10 cellular contexts compared by ENCODE assay signal in genomic region chr13:52738719-52739467, GRCh38. TPM values are rescaled to one million over a fixed set of nuclear protein-coding genes. Genes with fewer than 3 reads are reported as not detected.
DNase-seq lines count a peak whose midpoint lies in the region; ATAC-seq, FAIRE-seq and TF ChIP-seq lines count a peak whose summit lies in the region.
"Had no signal": no experiment of that assay in that cellular context is flagged by ENCODE, and none has a peak within 500 bp of the region (broad histone marks: within the 10 kb centered on the region; RNA-seq: fewer than 3 reads in every experiment).

No MANE protein-coding gene starts in this region.

- no TSS peak for BruUV-seq in IMR-90 (replicated peaks; lab: Mats Ljungman, UMichigan)

- intact Hi-C loops in IMR-90 (cut with micrococcal nuclease) = no loop called here
- intact Hi-C loops in dendritic cell treated with granulocyte-macrophage colony-stimulating factor and Interleukin-4, amounts not matched to agents 40 ng/mL and 50 ng/mL, for 4 days (cut with micrococcal nuclease) = loop anchor here (2.0 kb wide), 1 partner anchor 74 kb away; no protein-coding TSS in a partner anchor

- H3K4me3 ChIP-seq in IMR-90 (ENCODE audit: insufficient read depth, low read depth, low read length) (peak overlapping the region; percentile 23; the same call in 1 of the 2 replicates), muscle layer of colon (ENCODE audit: low read depth in 1 of 2, low read length in 2 of 2) (peak overlapping the region; percentile 29 to 38)

- peaks cover 46% of the 10 kb centered on the region for H3K27me3 Mint-ChIP-seq in dendritic cell treated with granulocyte-macrophage colony-stimulating factor and Interleukin-4, amounts not matched to agents 40 ng/mL and 50 ng/mL, for 4 days
- H3K27me3 Mint-ChIP-seq in type B pancreatic cell = peaks cover 73% of the 10 kb centered on the region

- TF ChIP-seq CTCF in IMR-90 (conservative IDR thresholded peaks at IDR 0.05; ENCODE audit: low read depth, low read length) (peak; percentile 39), type B pancreatic cell (conservative IDR thresholded peaks at IDR 0.05) (peak; percentile 81)

- H2BK120ac ChIP-seq in IMR-90 (ENCODE audit: low read depth, low read length) = no peak overlapping the region

- H3K9me3 ChIP-seq in IMR-90 (ENCODE audit: control insufficient read depth, insufficient read depth, low read length) = no peaks in the 10 kb centered on the region
- H3K9me3 ChIP-seq in muscle layer of colon (ENCODE audit: low read length) = no peaks in the 10 kb centered on the region
- H3K9me3 ChIP-seq: neutrophil had no signal

- H3K27me3 ChIP-seq in IMR-90 (ENCODE audit: control insufficient read depth, insufficient read depth, low read length) (peaks cover 28% of the 10 kb centered on the region), muscle layer of colon (ENCODE audit: control insufficient read depth in 1 of 2, insufficient read depth in 2 of 2, low read length in 2 of 2) (peaks cover 12 to 29% of the 10 kb centered on the region in 2 donors)

- H2AFZ ChIP-seq in IMR-90 (replicated peaks; ENCODE audit: low read length, poor library complexity) = peak overlapping the region; percentile 85

- H2BK5ac ChIP-seq in IMR-90 (ENCODE audit: low read depth, low read length, poor library complexity, severe bottlenecking) = no peak overlapping the region

- H3K9me3 Mint-ChIP-seq in dendritic cell treated with granulocyte-macrophage colony-stimulating factor and Interleukin-4, amounts not matched to agents 40 ng/mL and 50 ng/mL, for 4 days = no peaks in the 10 kb centered on the region
- H3K9me3 Mint-ChIP-seq in type B pancreatic cell = no peaks in the 10 kb centered on the region

- no peak for FAIRE-seq in HTR-8/SVneo (lab: Jason Lieb, UNC)

- H3K14ac ChIP-seq in IMR-90 (replicated peaks; ENCODE audit: low read depth, low read length) = no peak overlapping the region

- no peak overlapping the region for H3K4ac ChIP-seq in IMR-90 (ENCODE audit: low read depth, low read length)

- H3K18ac ChIP-seq in IMR-90 (ENCODE audit: low read depth, low read length) = no peak overlapping the region

- H2BK15ac ChIP-seq in IMR-90 (ENCODE audit: low read depth, low read length) = no peak overlapping the region

- no peaks in the 10 kb centered on the region for H3K9me1 ChIP-seq in IMR-90 (ENCODE audit: insufficient read depth, low read length)

- H2AK9ac ChIP-seq in IMR-90 (replicated peaks; ENCODE audit: low read depth, low read length, poor library complexity) = no peak overlapping the region

- H3K9ac ChIP-seq in IMR-90 (ENCODE audit: low read depth, low read length) = no peak overlapping the region
- H3K9ac ChIP-seq in muscle layer of colon (ENCODE audit: low read length) = no peak overlapping the region

- H3K56ac ChIP-seq in IMR-90 (ENCODE audit: extremely low read depth, insufficient read depth, low read length) = no peak overlapping the region

- TF ChIP-seq POLR2A in IMR-90 (IDR thresholded peaks at IDR 0.05; ENCODE audit: low read depth, low read length) = no peak

- no peak overlapping the region for H2BK20ac ChIP-seq in IMR-90 (ENCODE audit: low read depth, low read length)

- peaks cover 10% of the 10 kb centered on the region for H3K4me1 Mint-ChIP-seq in dendritic cell treated with granulocyte-macrophage colony-stimulating factor and Interleukin-4, amounts not matched to agents 40 ng/mL and 50 ng/mL, for 4 days (ENCODE audit: low read depth)
- H3K4me1 Mint-ChIP-seq in type B pancreatic cell (ENCODE audit: unreplicated experiment) = peaks cover 12% of the 10 kb centered on the region

- H4K20me1 ChIP-seq in IMR-90 (ENCODE audit: insufficient read depth, low read length) = no peaks in the 10 kb centered on the region

- WGBS in IMR-90 (ENCODE audit: extremely low coverage in 2 of 2, insufficient read length in 1 of 2), 2 experiments = 0% methylated on average over 13 of the region's 75 CpGs; no CpG with 5 or more reads in 1 of the 2 experiments

- H3K4me3 Mint-ChIP-seq in dendritic cell treated with granulocyte-macrophage colony-stimulating factor and Interleukin-4, amounts not matched to agents 40 ng/mL and 50 ng/mL, for 4 days = peak overlapping the region; percentile 53
- H3K4me3 Mint-ChIP-seq in type B pancreatic cell = peak overlapping the region; percentile 84

- H3K27ac Mint-ChIP-seq in dendritic cell treated with granulocyte-macrophage colony-stimulating factor and Interleukin-4, amounts not matched to agents 40 ng/mL and 50 ng/mL, for 4 days = no peak overlapping the region
- H3K27ac Mint-ChIP-seq in type B pancreatic cell = no peak overlapping the region

- peak; percentile 50 for ATAC-seq in GM18519 (IDR thresholded peaks at IDR 0.05; ENCODE audit: low FRiP score, unreplicated experiment)
- ATAC-seq in IMR-90 (ENCODE audit: low read depth) = peak; percentile 74
- ATAC-seq: Panc1 had no signal

- in situ Hi-C loops in IMR-90 (cut with MboI; ENCODE audit: low sequenced_read_pairs) = no loop called here

- H2AK5ac ChIP-seq in IMR-90 (ENCODE audit: low read depth, low read length) = no peak overlapping the region

- DNase-seq in IMR-90 (no peak), type B pancreatic cell (ENCODE audit: extremely low spot score, unreplicated experiment) (no peak), mesenteric fat pad (ENCODE audit: low spot score) (no peak), NCI-H226 (no peak), HTR-8/SVneo (ENCODE audit: insufficient read length, low spot score) (no peak)

- POLR2A ChIA-PET in IMR-90 (lab: Charles Lee; ENCODE audit: unreplicated experiment) = no interaction called here

- CTCF ChIA-PET in IMR-90 (lab: Yijun Ruan, JAX) = interaction anchor here (0.7 kb wide), 1 partner anchor 227 kb away, joined by 3 read pairs; no protein-coding TSS in a partner anchor

- H3K36me3 ChIP-seq in IMR-90 (ENCODE audit: control insufficient read depth, insufficient read depth, low read length) = no peaks in the 10 kb centered on the region
- no peaks in the 10 kb centered on the region for H3K36me3 ChIP-seq in muscle layer of colon (ENCODE audit: insufficient read depth, low read length)
- H3K36me3 ChIP-seq: neutrophil had no signal

- H3K23ac ChIP-seq in IMR-90 (ENCODE audit: low read depth, low read length) = peak overlapping the region; percentile 51; the same call in 1 of the 2 replicates

- no peaks in the 10 kb centered on the region for H3K79me1 ChIP-seq in IMR-90 (ENCODE audit: low read depth in 1 of 2, low read length in 2 of 2)

- H3K4me1 ChIP-seq in IMR-90 (ENCODE audit: control insufficient read depth, insufficient read depth, low read length) (no peaks in the 10 kb centered on the region; the same call in 1 of the 2 replicates), muscle layer of colon (ENCODE audit: insufficient read depth, low read length) (no peaks in the 10 kb centered on the region)

- no peak overlapping the region for H4K5ac ChIP-seq in IMR-90 (ENCODE audit: low read depth, low read length)

- dilution Hi-C loops in IMR-90 (cut with HindIII; ENCODE audit: low sequenced_read_pairs, unreplicated experiment) = no loop called here

- no peak overlapping the region for H3K27ac ChIP-seq in IMR-90 (ENCODE audit: insufficient read depth, low read length)
- no peak overlapping the region for H3K27ac ChIP-seq in muscle layer of colon (ENCODE audit: low read depth, low read length)
- H3K27ac ChIP-seq: neutrophil had no signal

- no peak for TF ChIP-seq RAD21 in IMR-90 (IDR thresholded peaks at IDR 0.05; ENCODE audit: low read length)

- peak overlapping the region; percentile 77 for H3K4me2 ChIP-seq in IMR-90 (ENCODE audit: low read depth, low read length)

- no peak overlapping the region for H4K8ac ChIP-seq in IMR-90 (ENCODE audit: low read depth in 2 of 2, low read length in 2 of 2)

- H3K36me3 Mint-ChIP-seq in dendritic cell treated with granulocyte-macrophage colony-stimulating factor and Interleukin-4, amounts not matched to agents 40 ng/mL and 50 ng/mL, for 4 days (ENCODE audit: low read depth) = no peaks in the 10 kb centered on the region
- no peaks in the 10 kb centered on the region for H3K36me3 Mint-ChIP-seq in type B pancreatic cell

- no peak overlapping the region for H4K91ac ChIP-seq in IMR-90 (ENCODE audit: insufficient read depth, low read depth, low read length)

TF ChIP-seq in IMR-90, 13 proteins besides CTCF, POLR2A, EP300 and RAD21 (continues in another document):
- TF ChIP-seq MAFK (IDR thresholded peaks at IDR 0.05; ENCODE audit: low read depth, low read length) (no peak), ELK1 (IDR thresholded peaks at IDR 0.05; ENCODE audit: borderline replicate concordance, low read depth, low read length) (no peak), CHD1 (IDR thresholded peaks at IDR 0.05; ENCODE audit: low read depth, low read length) (no peak), RCOR1 (IDR thresholded peaks at IDR 0.05; ENCODE audit: insufficient replicate concordance, low read length) (no peak), BHLHE40 (IDR thresholded peaks at IDR 0.05; ENCODE audit: low read depth, low read length) (no peak), MXI1 (IDR thresholded peaks at IDR 0.05; ENCODE audit: borderline replicate concordance, low read depth, low read length) (no peak), NFE2L2 (IDR thresholded peaks at IDR 0.05; ENCODE audit: low read depth, low read length) (no peak), MAZ (IDR thresholded peaks at IDR 0.05; ENCODE audit: borderline replicate concordance, low read depth, low read length) (no peak), FOS (IDR thresholded peaks at IDR 0.05; ENCODE audit: low read depth, low read length) (no peak), CEBPB (IDR thresholded peaks at IDR 0.05; ENCODE audit: low read depth, low read length) (no peak)

RNA-seq across cellular contexts. Expression of gene CNMD, which starts 0.7 kb away (rescaled TPM):
- not detected in 2 replicates for total RNA-seq in IMR-90 (2012; rRNA removed)
- polyA plus RNA-seq in IMR-90 (2012; rRNA removed) = not detected in 2 replicates
- not detected in 2 replicates for polyA plus RNA-seq in IMR-90 (2012; cell fraction: cytosol; rRNA removed)
- not detected in 2 replicates for polyA plus RNA-seq in IMR-90 (2012; cell fraction: nucleus; rRNA removed; ENCODE audit: low replicate concordance)
- 0.26 and 0.75 TPM in 2 replicates for total RNA-seq in type B pancreatic cell (ENCODE audit: low replicate concordance)
- total RNA-seq in mesenteric fat pad = not detected
